23 cellular contexts compared by ENCODE assay signal in the genomic region with DNA sequence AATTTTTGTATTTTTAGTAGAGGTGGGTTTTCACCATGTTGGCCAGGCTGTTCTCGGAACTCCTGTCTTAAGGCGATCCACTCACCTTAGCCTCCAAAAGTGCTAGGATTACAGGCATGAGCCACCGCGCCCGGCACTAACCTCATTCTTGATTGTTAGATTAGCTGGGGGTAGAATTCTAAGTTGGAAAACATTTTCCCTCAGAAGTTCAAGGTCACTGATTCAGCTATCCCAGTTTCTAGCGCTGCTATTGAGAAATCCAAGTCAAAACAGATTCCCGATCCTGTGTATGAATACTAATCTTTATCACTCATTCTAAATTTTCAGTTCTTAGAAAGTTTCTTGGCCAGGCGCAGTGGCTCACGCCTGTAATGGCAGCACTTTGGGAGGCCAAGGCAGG. TPM values are rescaled to one million over a fixed set of nuclear protein-coding genes. Genes with fewer than 3 reads are reported as not detected.
DNase-seq lines count a peak whose midpoint lies in the region; ATAC-seq, FAIRE-seq and TF ChIP-seq lines count a peak whose summit lies in the region.
"Had no signal": no experiment of that assay in that cellular context is flagged by ENCODE, and none has a peak within 500 bp of the region (broad histone marks: within the 10 kb centered on the region; RNA-seq: fewer than 3 reads in every experiment).

No MANE protein-coding gene starts in this region.

- no peak overlapping the region for H3K27ac ChIP-seq in HepG2 (ENCODE audit: extremely low read length, insufficient read depth, low read length)
- peak overlapping the region; percentile 97 to 100 (median 99) for H3K27ac ChIP-seq in right lobe of liver
- H3K27ac ChIP-seq in prostate gland: no peak overlapping the region
- H3K27ac ChIP-seq: BLaER1, C4-2B had no signal

- H3K4me3 ChIP-seq in HepG2 (replicated peaks in 1 of 3; ENCODE audit: insufficient read depth in 1 of 3, low read depth in 2 of 3, low read length in 3 of 3) (no peak overlapping the region), right lobe of liver (no peak overlapping the region), prostate gland (no peak overlapping the region)
- H3K4me3 ChIP-seq: BLaER1 had no signal

- in situ Hi-C loops in HepG2 (cut with HindIII; ENCODE audit: extremely low pct_ligation_motif_present, low pct_unique_long_range_greater_than_20kb): no loop called here

- no TSS peak for BruUV-seq in HepG2 (replicated peaks; lab: Mats Ljungman, UMichigan)

- CTCF ChIA-PET in HepG2 (lab: Yijun Ruan, JAX; ENCODE audit: low intra/inter-chr PET ratio, low total read pairs): no interaction called here

- no peak for TF ChIP-seq RAD21 in HepG2 (CRISPR knock-in tag; IDR thresholded peaks at IDR 0.05)

- FAIRE-seq in HepG2 (lab: Jason Lieb, UNC): no peak
- FAIRE-seq: A204.1, D721Med, G401.6, GM12891, GM19239 had no signal

- H3K36me3 ChIP-seq in HepG2 (replicated peaks in 1 of 2; ENCODE audit: control insufficient read depth in 1 of 2, insufficient read depth in 2 of 2, low read length in 2 of 2) (no peaks in the 10 kb centered on the region), right lobe of liver (no peaks in the 10 kb centered on the region), prostate gland (no peaks in the 10 kb centered on the region)
- H3K36me3 ChIP-seq: BE2C, BLaER1 had no signal

- DNase-seq in amniotic epithelial cell (ENCODE audit: low read depth) (peak; percentile 63), HepG2 (ENCODE audit: low spot score) (peak; percentile 52), right lobe of liver (peak in 1 of 3 donors; percentile 40), NCI-H1092 treated with DMSO at 0.1 percent for 48 hours (lab: John Stamatoyannopoulos, UW) (no peak), nucleus accumbens (lab: John Stamatoyannopoulos, UW) (no peak), prostate gland (ENCODE audit: low spot score) (no peak)
- DNase-seq: 8988T; ACHN; BE2C; Caco-2; Calu3; CD4-positive, alpha-beta T cell; CD8-positive, alpha-beta T cell; DMS79 treated with DMSO at 0.1 percent for 48 hours; GF-D8 had no signal

- TF ChIP-seq EP300 in HepG2 (IDR thresholded peaks at IDR 0.05; ENCODE audit: low read depth in 2 of 2, low read length in 2 of 2) (no peak), HepG2 (CRISPR knock-in tag; IDR thresholded peaks at IDR 0.05; ENCODE audit: borderline replicate concordance) (no peak)

- H4K20me1 ChIP-seq in HepG2 (ENCODE audit: insufficient read depth, low read length): no peaks in the 10 kb centered on the region
- H4K20me1 ChIP-seq: BLaER1 had no signal

- 33% methylated on average over 9 of the region's 9 CpGs for WGBS in HepG2 (ENCODE audit: low lambda C conversion rate)
- WGBS in right lobe of liver (ENCODE audit: insufficient coverage, low coverage, low lambda C conversion rate, missing lambda C conversion rate): 25% methylated on average over 9 of the region's 9 CpGs
- WGBS in prostate gland: 73% methylated on average over 9 of the region's 9 CpGs

- TF ChIP-seq POLR2A in HepG2 (IDR thresholded peaks at IDR 0.05; ENCODE audit: insufficient read depth in 1 of 2, low read depth in 2 of 2, low read length in 2 of 2): no peak
- no peak for TF ChIP-seq POLR2A in right lobe of liver (IDR thresholded peaks at IDR 0.05)
- no peak for TF ChIP-seq POLR2A in prostate gland (IDR thresholded peaks at IDR 0.05)

- no peaks in the 10 kb centered on the region for H3K79me2 ChIP-seq in HepG2 (ENCODE audit: insufficient read depth, low read length)

- H3K4me1 ChIP-seq in HepG2 (ENCODE audit: insufficient read depth, low read length): peaks cover 66% of the 10 kb centered on the region
- H3K4me1 ChIP-seq in right lobe of liver: peaks cover 0 to 60% (median 29%) of the 10 kb centered on the region in 4 donors
- no peaks in the 10 kb centered on the region for H3K4me1 ChIP-seq in prostate gland (replicated peaks)
- H3K4me1 ChIP-seq: BE2C had no signal

- H3K9me3 ChIP-seq in HepG2 (ENCODE audit: low read length) (no peaks in the 10 kb centered on the region), right lobe of liver (no peaks in the 10 kb centered on the region), prostate gland (no peaks in the 10 kb centered on the region)
- H3K9me3 ChIP-seq: BE2C, BLaER1, Caco-2 had no signal

- 0 out of 2 replicates have a peak overlapping the region, but pooled peaks have one; percentile 18 for H3K4me2 ChIP-seq in HepG2 (ENCODE audit: low read depth, low read length)

- ATAC-seq in HepG2: no peak
- peak in 3 of 4 donors; percentile 4 to 8 (median 7) for ATAC-seq in right lobe of liver
- ATAC-seq in HG02840 (IDR thresholded peaks at IDR 0.05; ENCODE audit: low FRiP score, unreplicated experiment): no peak
- ATAC-seq: CD8-positive, alpha-beta T cell had no signal

- TF ChIP-seq CTCF in HepG2 (CRISPR knock-in tag; IDR thresholded peaks at IDR 0.05) (no peak), right lobe of liver (IDR thresholded peaks at IDR 0.05) (no peak), prostate gland (IDR thresholded peaks at IDR 0.05) (no peak)

- no peak overlapping the region for H2AFZ ChIP-seq in HepG2 (ENCODE audit: low read length)

- intact Hi-C loops in HepG2 (cut with micrococcal nuclease; ENCODE audit: unreplicated experiment): no loop called here
- intact Hi-C loops in right lobe of liver (cut with DNase I): no loop called here
- intact Hi-C loops in prostate gland (cut with DNase I): no loop called here

- POLR2A ChIA-PET in HepG2 (lab: Yijun Ruan, JAX): interaction anchor here (0.6 to 1.9 kb wide), 3 partner anchors 12 to 31 kb away, joined by 3 to 32 read pairs (median 7); a partner anchor contains a TSS

- no peak overlapping the region for H3K9ac ChIP-seq in HepG2 (ENCODE audit: insufficient read depth, low read depth, low read length)
- H3K9ac ChIP-seq: BLaER1 had no signal

- no peaks in the 10 kb centered on the region for H3K27me3 ChIP-seq in HepG2 (ENCODE audit: control insufficient read depth in 1 of 2, insufficient read depth in 2 of 2, low read length in 2 of 2)
- H3K27me3 ChIP-seq in right lobe of liver: no peaks in the 10 kb centered on the region
- no peaks in the 10 kb centered on the region for H3K27me3 ChIP-seq in prostate gland (replicated peaks; ENCODE audit: insufficient read depth)
- H3K27me3 ChIP-seq: BE2C, BLaER1 had no signal

RNA-seq across cellular contexts. Expression of a gene that starts 24.4 kb away (rescaled TPM):
- total RNA-seq in HepG2 (2016; rRNA removed; fragmentation: Illumina TruSeq; extraction: Trizol) (41.2 and 81.8 TPM in 2 replicates), right lobe of liver (100 to 1,000 TPM in 5 of 6 experiments, 10 to 100 TPM in 1; 87.5 to 419 (median 196) TPM), prostate gland (100 to 1,000 TPM in 1 of 2 donors, 10 to 100 TPM in 1; 85.1 to 132 TPM)
- total RNA-seq in HepG2 (2016; cell fraction: cytosol; rRNA removed; fragmentation: Illumina TruSeq; extraction: Trizol; ENCODE audit: low read depth): 20.3 and 22.5 TPM in 2 replicates
- 43.8 and 83.7 TPM in 2 replicates for total RNA-seq in HepG2 (2016; cell fraction: insoluble cytoplasmic fraction; rRNA removed; fragmentation: Illumina TruSeq; extraction: Trizol)
- 37.3 and 39.8 TPM in 2 replicates for total RNA-seq in HepG2 (2016; cell fraction: membrane; rRNA removed; fragmentation: Illumina TruSeq; extraction: Trizol)
- total RNA-seq in HepG2 (2016; cell fraction: nucleus; rRNA removed; fragmentation: Illumina TruSeq; extraction: Trizol): 83.6 and 87.9 TPM in 2 replicates
- polyA plus RNA-seq in HepG2 (2011; rRNA removed): 874 and 1,163 TPM in 2 replicates
- 750 and 916 TPM in 2 replicates for polyA plus RNA-seq in HepG2 (2011; cell fraction: cytosol; rRNA removed)
- 390 and 585 TPM in 2 replicates for polyA plus RNA-seq in HepG2 (2011; cell fraction: nucleus; rRNA removed)
- polyA plus RNA-seq in HepG2 (2012): 254 and 427 TPM in 2 replicates
- 16.7 and 18.6 TPM in 2 replicates for polyA plus RNA-seq in HepG2 (2016; cell fraction: cytosol; fragmentation: Illumina TruSeq; extraction: Trizol; ENCODE audit: low read depth)
- 45.4 and 47.8 TPM in 2 replicates for polyA plus RNA-seq in HepG2 (2016; cell fraction: insoluble cytoplasmic fraction; fragmentation: Illumina TruSeq; extraction: Trizol; ENCODE audit: low read depth)
- 25.2 and 27.9 TPM in 2 replicates for polyA plus RNA-seq in HepG2 (2016; cell fraction: membrane; fragmentation: Illumina TruSeq; extraction: Trizol; ENCODE audit: low read depth)
- 175 and 184 TPM in 2 replicates for polyA plus RNA-seq in HepG2 (2016; cell fraction: nucleus; fragmentation: Illumina TruSeq; extraction: Trizol; ENCODE audit: insufficient read depth, low read depth)
- polyA minus RNA-seq in HepG2 (2011; rRNA and poly(A)+ RNA removed; ENCODE audit: low replicate concordance): 139 and 593 TPM in 2 replicates
- polyA minus RNA-seq in HepG2 (2011; cell fraction: cytosol; rRNA and poly(A)+ RNA removed): 195 and 264 TPM in 2 replicates
- polyA minus RNA-seq in HepG2 (2011; cell fraction: nucleus; rRNA and poly(A)+ RNA removed): 72.6 and 120 TPM in 2 replicates

RNA-seq across cellular contexts. Expression of a gene that starts 24.7 kb away (rescaled TPM):
- total RNA-seq in HepG2 (2016; rRNA removed; fragmentation: Illumina TruSeq; extraction: Trizol): 1.0 and 1.6 TPM in 2 replicates
- total RNA-seq in HepG2 (2016; cell fraction: cytosol; rRNA removed; fragmentation: Illumina TruSeq; extraction: Trizol; ENCODE audit: low read depth): 0.62 and 0.71 TPM in 2 replicates
- total RNA-seq in HepG2 (2016; cell fraction: insoluble cytoplasmic fraction; rRNA removed; fragmentation: Illumina TruSeq; extraction: Trizol): 1.1 and 1.4 TPM in 2 replicates
- 1.1 TPM in 2 replicates for total RNA-seq in HepG2 (2016; cell fraction: membrane; rRNA removed; fragmentation: Illumina TruSeq; extraction: Trizol)
- 0.22 and 0.34 TPM in 2 replicates for total RNA-seq in HepG2 (2016; cell fraction: nucleus; rRNA removed; fragmentation: Illumina TruSeq; extraction: Trizol)
- 5.7 and 6.8 TPM in 2 replicates for polyA plus RNA-seq in HepG2 (2011; rRNA removed)
- 3.6 and 6.1 TPM in 2 replicates for polyA plus RNA-seq in HepG2 (2011; cell fraction: cytosol; rRNA removed)
- polyA plus RNA-seq in HepG2 (2011; cell fraction: nucleus; rRNA removed): 6.0 and 6.7 TPM in 2 replicates
- 4.7 and 5.0 TPM in 2 replicates for polyA plus RNA-seq in HepG2 (2012)
- 0.71 and 0.87 TPM in 2 replicates for polyA plus RNA-seq in HepG2 (2016; cell fraction: cytosol; fragmentation: Illumina TruSeq; extraction: Trizol; ENCODE audit: low read depth)
- polyA plus RNA-seq in HepG2 (2016; cell fraction: insoluble cytoplasmic fraction; fragmentation: Illumina TruSeq; extraction: Trizol; ENCODE audit: low read depth): 1.6 and 1.7 TPM in 2 replicates
- polyA plus RNA-seq in HepG2 (2016; cell fraction: membrane; fragmentation: Illumina TruSeq; extraction: Trizol; ENCODE audit: low read depth): 0.94 and 1.0 TPM in 2 replicates
- 1.4 and 2.1 TPM in 2 replicates for polyA plus RNA-seq in HepG2 (2016; cell fraction: nucleus; fragmentation: Illumina TruSeq; extraction: Trizol; ENCODE audit: insufficient read depth, low read depth)
- 8.7 and 10.6 TPM in 2 replicates for polyA minus RNA-seq in HepG2 (2011; rRNA and poly(A)+ RNA removed; ENCODE audit: low replicate concordance)
- polyA minus RNA-seq in HepG2 (2011; cell fraction: cytosol; rRNA and poly(A)+ RNA removed): 1.8 and 2.5 TPM in 2 replicates
- polyA minus RNA-seq in HepG2 (2011; cell fraction: nucleus; rRNA and poly(A)+ RNA removed): 1.2 TPM in 1 of 2 replicates, not detected in the other
- 1 to 10 TPM in 4 of 6 experiments, under 1 TPM in 2; 0.26 to 4.0 (median 2.5) TPM for total RNA-seq in right lobe of liver
- total RNA-seq in prostate gland: 1 to 10 TPM; 5.9 to 8.4 TPM

RNA-seq across cellular contexts. Expression of a gene that starts 32.3 kb away (rescaled TPM):
- total RNA-seq in HepG2 (2016; rRNA removed; fragmentation: Illumina TruSeq; extraction: Trizol) (16.4 and 22.5 TPM in 2 replicates), right lobe of liver (10 to 100 TPM; 16.2 to 28.1 (median 24.4) TPM), prostate gland (10 to 100 TPM; 26.6 to 48.0 TPM)
- total RNA-seq in HepG2 (2016; cell fraction: cytosol; rRNA removed; fragmentation: Illumina TruSeq; extraction: Trizol; ENCODE audit: low read depth): 19.6 and 29.0 TPM in 2 replicates
- 14.6 and 22.8 TPM in 2 replicates for total RNA-seq in HepG2 (2016; cell fraction: insoluble cytoplasmic fraction; rRNA removed; fragmentation: Illumina TruSeq; extraction: Trizol)
- total RNA-seq in HepG2 (2016; cell fraction: membrane; rRNA removed; fragmentation: Illumina TruSeq; extraction: Trizol): 30.5 and 34.4 TPM in 2 replicates
- total RNA-seq in HepG2 (2016; cell fraction: nucleus; rRNA removed; fragmentation: Illumina TruSeq; extraction: Trizol): 13.0 and 15.2 TPM in 2 replicates
- polyA plus RNA-seq in HepG2 (2011; rRNA removed): 46.8 and 49.5 TPM in 2 replicates
- 53.5 and 57.9 TPM in 2 replicates for polyA plus RNA-seq in HepG2 (2011; cell fraction: cytosol; rRNA removed)
- polyA plus RNA-seq in HepG2 (2011; cell fraction: nucleus; rRNA removed): 18.6 and 21.1 TPM in 2 replicates
- 26.3 and 27.0 TPM in 2 replicates for polyA plus RNA-seq in HepG2 (2012)
- 24.2 and 36.2 TPM in 2 replicates for polyA plus RNA-seq in HepG2 (2016; cell fraction: cytosol; fragmentation: Illumina TruSeq; extraction: Trizol; ENCODE audit: low read depth)
- polyA plus RNA-seq in HepG2 (2016; cell fraction: insoluble cytoplasmic fraction; fragmentation: Illumina TruSeq; extraction: Trizol; ENCODE audit: low read depth): 20.1 and 21.0 TPM in 2 replicates
- polyA plus RNA-seq in HepG2 (2016; cell fraction: membrane; fragmentation: Illumina TruSeq; extraction: Trizol; ENCODE audit: low read depth): 29.7 and 39.9 TPM in 2 replicates
- polyA plus RNA-seq in HepG2 (2016; cell fraction: nucleus; fragmentation: Illumina TruSeq; extraction: Trizol; ENCODE audit: insufficient read depth, low read depth): 35.6 and 36.4 TPM in 2 replicates
- 40.9 and 59.1 TPM in 2 replicates for polyA minus RNA-seq in HepG2 (2011; rRNA and poly(A)+ RNA removed; ENCODE audit: low replicate concordance)
- 12.3 and 19.1 TPM in 2 replicates for polyA minus RNA-seq in HepG2 (2011; cell fraction: cytosol; rRNA and poly(A)+ RNA removed)
- polyA minus RNA-seq in HepG2 (2011; cell fraction: nucleus; rRNA and poly(A)+ RNA removed): 7.8 and 9.8 TPM in 2 replicates

RNA-seq across cellular contexts. Expression of a gene that starts 37.0 kb away (rescaled TPM):
- total RNA-seq in HepG2 (2016; rRNA removed; fragmentation: Illumina TruSeq; extraction: Trizol) (14.8 and 23.2 TPM in 2 replicates), right lobe of liver (100 to 1,000 TPM in 1 of 6 experiments, 10 to 100 TPM in 5; 50.4 to 106 (median 60.4) TPM), prostate gland (10 to 100 TPM; 93.6 to 97.0 TPM)
- 29.5 and 29.8 TPM in 2 replicates for total RNA-seq in HepG2 (2016; cell fraction: cytosol; rRNA removed; fragmentation: Illumina TruSeq; extraction: Trizol; ENCODE audit: low read depth)
- total RNA-seq in HepG2 (2016; cell fraction: insoluble cytoplasmic fraction; rRNA removed; fragmentation: Illumina TruSeq; extraction: Trizol): 21.9 and 28.1 TPM in 2 replicates
- total RNA-seq in HepG2 (2016; cell fraction: membrane; rRNA removed; fragmentation: Illumina TruSeq; extraction: Trizol): 14.3 and 20.6 TPM in 2 replicates
- total RNA-seq in HepG2 (2016; cell fraction: nucleus; rRNA removed; fragmentation: Illumina TruSeq; extraction: Trizol): 18.3 and 22.2 TPM in 2 replicates
- polyA plus RNA-seq in HepG2 (2011; rRNA removed): 53.4 and 61.7 TPM in 2 replicates
- polyA plus RNA-seq in HepG2 (2011; cell fraction: cytosol; rRNA removed): 70.1 and 134 TPM in 2 replicates
- 64.8 and 67.2 TPM in 2 replicates for polyA plus RNA-seq in HepG2 (2011; cell fraction: nucleus; rRNA removed)
- 39.2 and 68.2 TPM in 2 replicates for polyA plus RNA-seq in HepG2 (2012)
- 29.6 and 50.5 TPM in 2 replicates for polyA plus RNA-seq in HepG2 (2016; cell fraction: cytosol; fragmentation: Illumina TruSeq; extraction: Trizol; ENCODE audit: low read depth)
- 22.4 and 23.3 TPM in 2 replicates for polyA plus RNA-seq in HepG2 (2016; cell fraction: insoluble cytoplasmic fraction; fragmentation: Illumina TruSeq; extraction: Trizol; ENCODE audit: low read depth)
- polyA plus RNA-seq in HepG2 (2016; cell fraction: membrane; fragmentation: Illumina TruSeq; extraction: Trizol; ENCODE audit: low read depth): 19.9 and 24.8 TPM in 2 replicates
- 44.3 and 46.0 TPM in 2 replicates for polyA plus RNA-seq in HepG2 (2016; cell fraction: nucleus; fragmentation: Illumina TruSeq; extraction: Trizol; ENCODE audit: insufficient read depth, low read depth)
- polyA minus RNA-seq in HepG2 (2011; rRNA and poly(A)+ RNA removed; ENCODE audit: low replicate concordance): 23.2 and 26.3 TPM in 2 replicates
- polyA minus RNA-seq in HepG2 (2011; cell fraction: cytosol; rRNA and poly(A)+ RNA removed): 9.3 and 10.7 TPM in 2 replicates
- 3.2 and 5.7 TPM in 2 replicates for polyA minus RNA-seq in HepG2 (2011; cell fraction: nucleus; rRNA and poly(A)+ RNA removed)

RNA-seq across cellular contexts. Expression of a gene that starts 39.8 kb away (rescaled TPM):
- total RNA-seq in HepG2 (2016; rRNA removed; fragmentation: Illumina TruSeq; extraction: Trizol) (9.3 and 17.2 TPM in 2 replicates), right lobe of liver (1 to 10 TPM; 2.3 to 6.4 (median 3.0) TPM), prostate gland (10 to 100 TPM; 10.3 to 23.4 TPM)
- 7.3 and 8.5 TPM in 2 replicates for total RNA-seq in HepG2 (2016; cell fraction: cytosol; rRNA removed; fragmentation: Illumina TruSeq; extraction: Trizol; ENCODE audit: low read depth)
- 11.0 and 17.1 TPM in 2 replicates for total RNA-seq in HepG2 (2016; cell fraction: insoluble cytoplasmic fraction; rRNA removed; fragmentation: Illumina TruSeq; extraction: Trizol)
- 8.8 and 11.0 TPM in 2 replicates for total RNA-seq in HepG2 (2016; cell fraction: membrane; rRNA removed; fragmentation: Illumina TruSeq; extraction: Trizol)
- 11.6 and 14.7 TPM in 2 replicates for total RNA-seq in HepG2 (2016; cell fraction: nucleus; rRNA removed; fragmentation: Illumina TruSeq; extraction: Trizol)
- 12.0 and 13.9 TPM in 2 replicates for polyA plus RNA-seq in HepG2 (2011; rRNA removed)
- polyA plus RNA-seq in HepG2 (2011; cell fraction: cytosol; rRNA removed): 10.6 and 13.8 TPM in 2 replicates
- polyA plus RNA-seq in HepG2 (2011; cell fraction: nucleus; rRNA removed): 8.4 and 8.6 TPM in 2 replicates
- polyA plus RNA-seq in HepG2 (2012): 6.5 and 7.0 TPM in 2 replicates
- polyA plus RNA-seq in HepG2 (2016; cell fraction: cytosol; fragmentation: Illumina TruSeq; extraction: Trizol; ENCODE audit: low read depth): 3.8 and 4.4 TPM in 2 replicates
- polyA plus RNA-seq in HepG2 (2016; cell fraction: insoluble cytoplasmic fraction; fragmentation: Illumina TruSeq; extraction: Trizol; ENCODE audit: low read depth): 9.8 and 11.5 TPM in 2 replicates
- polyA plus RNA-seq in HepG2 (2016; cell fraction: membrane; fragmentation: Illumina TruSeq; extraction: Trizol; ENCODE audit: low read depth): 5.1 and 5.2 TPM in 2 replicates
- 25.7 and 27.9 TPM in 2 replicates for polyA plus RNA-seq in HepG2 (2016; cell fraction: nucleus; fragmentation: Illumina TruSeq; extraction: Trizol; ENCODE audit: insufficient read depth, low read depth)
- 11.1 and 12.4 TPM in 2 replicates for polyA minus RNA-seq in HepG2 (2011; rRNA and poly(A)+ RNA removed; ENCODE audit: low replicate concordance)
- polyA minus RNA-seq in HepG2 (2011; cell fraction: cytosol; rRNA and poly(A)+ RNA removed): 4.8 and 5.1 TPM in 2 replicates
- polyA minus RNA-seq in HepG2 (2011; cell fraction: nucleus; rRNA and poly(A)+ RNA removed): 2.4 and 3.6 TPM in 2 replicates

Comparison
In these comparisons a context has a peak if more than half of its experiments do, and no peak if none do; other contexts are left out.
1. ATAC-seq: peak in right lobe of liver (3 of 4); none in HepG2 (single experiment) and HG02840 (single experiment).
2. H3K27ac ChIP-seq: peak in right lobe of liver (3 of 3); none in HepG2 (single experiment) and prostate gland (0 of 2).
3. DNase-seq: peak in amniotic epithelial cell (single experiment) and HepG2 (single experiment); none in NCI-H1092 treated with DMSO at 0.1 percent for 48 hours (single experiment), nucleus accumbens (0 of 56) and prostate gland (single experiment).